In the genomic region with DNA sequence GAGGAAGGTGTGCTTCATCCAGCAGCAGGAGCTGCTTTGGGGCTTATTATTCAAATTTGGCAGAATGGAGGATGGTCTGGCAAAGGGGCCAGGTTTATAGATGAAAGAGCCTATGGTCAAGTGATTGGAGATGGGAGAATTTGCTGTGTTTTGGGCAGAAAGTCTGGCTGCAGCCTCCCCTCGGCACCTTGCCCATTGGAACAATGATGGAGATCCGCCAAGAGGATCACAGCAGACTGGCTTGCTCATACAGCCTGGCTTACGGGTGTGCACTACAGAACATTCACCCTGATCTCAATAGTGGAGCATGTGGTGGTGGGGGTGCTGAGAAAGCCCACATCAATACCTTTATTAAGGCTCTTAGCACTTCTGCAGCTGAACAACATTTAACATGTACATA, we compare ENCODE assay signal across 1 cellular context.
TF ChIP-seq lines count a peak whose summit lies in the region.

No MANE protein-coding gene starts in this region.

TF ChIP-seq in endothelial cell of umbilical vein, 7 proteins besides CTCF, POLR2A, EP300 and RAD21 (continued from another document):
- no peak for TF ChIP-seq MYC (IDR thresholded peaks at IDR 0.05; ENCODE audit: low read depth, low read length)
